Comparison of ENCODE assay signal across 9 cellular contexts in genomic region chr14:91890291-91890749, GRCh38. TPM values are rescaled to one million over a fixed set of nuclear protein-coding genes. Genes with fewer than 3 reads are reported as not detected.
DNase-seq lines count a peak whose midpoint lies in the region; ATAC-seq and TF ChIP-seq lines count a peak whose summit lies in the region.
"Had no signal": no experiment of that assay in that cellular context is flagged by ENCODE, and none has a peak within 500 bp of the region (broad histone marks: within the 10 kb centered on the region; RNA-seq: fewer than 3 reads in every experiment).

No MANE protein-coding gene starts in this region.

- no peak overlapping the region for H2AFZ ChIP-seq in DND-41 (ENCODE audit: low read depth, low read length)

- peak; percentile 46 for DNase-seq in DND-41
- peak; percentile 21 for DNase-seq in UCSD-AML1 (lab: John Stamatoyannopoulos, UW; ENCODE audit: unreplicated experiment)
- DNase-seq in globus pallidus (ENCODE audit: low spot score): peak; percentile 85
- DNase-seq in sigmoid colon: peak; percentile 65
- no peak for DNase-seq in GM19240 (ENCODE audit: insufficient read length, low spot score)
- no peak for DNase-seq in NCI-H524 (lab: John Stamatoyannopoulos, UW)
- no peak for DNase-seq in foreskin melanocyte
- DNase-seq: stimulated activated naive B cell treated with anti-CD40 and anti-IgM and Interleukin-4, amounts not matched to agents 10 μg/mL and 1 μg/mL and 100 μg/mL, for 72 hours had no signal

- ATAC-seq in DND-41 (ENCODE audit: insufficient read depth, low read depth) (peak; percentile 75), GM21825 (IDR thresholded peaks at IDR 0.05; ENCODE audit: unreplicated experiment) (no peak)
- ATAC-seq: stimulated activated naive B cell treated with anti-CD40 and anti-IgM and Interleukin-4, amounts not matched to agents 10 μg/mL and 1 μg/mL and 100 μg/mL, for 72 hours had no signal

- peak overlapping the region; percentile 35 for H3K27ac ChIP-seq in DND-41 (ENCODE audit: low read length)
- H3K27ac ChIP-seq in sigmoid colon: peak overlapping the region; percentile 47 to 76 (median 64)

- no peaks in the 10 kb centered on the region for H3K79me2 ChIP-seq in DND-41 (ENCODE audit: insufficient read depth, low read length)

- peaks cover 20% of the 10 kb centered on the region for H3K4me1 ChIP-seq in DND-41 (ENCODE audit: insufficient read depth, low read length)
- peaks cover 0 to 45% (median 28%) of the 10 kb centered on the region in 4 donors for H3K4me1 ChIP-seq in sigmoid colon

- H3K36me3 ChIP-seq in DND-41 (ENCODE audit: insufficient read depth, low read length) (no peaks in the 10 kb centered on the region), sigmoid colon (peaks cover 0 to 14% (median 0%) of the 10 kb centered on the region in 4 donors)

- no peaks in the 10 kb centered on the region for H4K20me1 ChIP-seq in DND-41 (ENCODE audit: insufficient read depth, low read length)

- no peak for TF ChIP-seq POLR2A in sigmoid colon (IDR thresholded peaks at IDR 0.05)

- H3K9me3 ChIP-seq in DND-41 (ENCODE audit: insufficient read depth, low read length, severe bottlenecking): no peaks in the 10 kb centered on the region
- no peaks in the 10 kb centered on the region for H3K9me3 ChIP-seq in sigmoid colon

- H3K4me2 ChIP-seq in DND-41 (ENCODE audit: insufficient read depth, low read length): no peak overlapping the region

- intact Hi-C loops in sigmoid colon (cut with DNase I): no loop called here

- H3K27me3 ChIP-seq in DND-41 (ENCODE audit: insufficient read depth, low read length, poor library complexity) (no peaks in the 10 kb centered on the region), sigmoid colon (no peaks in the 10 kb centered on the region)

- TF ChIP-seq EP300 in sigmoid colon (IDR thresholded peaks at IDR 0.05): no peak

- no peak overlapping the region for H3K4me3 ChIP-seq in DND-41 (ENCODE audit: low read depth in 1 of 2, low read length in 2 of 2)
- no peak overlapping the region for H3K4me3 ChIP-seq in sigmoid colon

- TF ChIP-seq CTCF in DND-41 (IDR thresholded peaks at IDR 0.05; ENCODE audit: borderline replicate concordance, extremely low read depth, low read length, poor library complexity, severe bottlenecking): no peak
- TF ChIP-seq CTCF in sigmoid colon (IDR thresholded peaks at IDR 0.05): no peak

- H3K9ac ChIP-seq in DND-41 (ENCODE audit: low read depth, low read length): no peak overlapping the region

- 44 to 48% methylated on average over 5 of the region's 5 CpGs for WGBS in sigmoid colon, 2 donors

RNA-seq across cellular contexts. Expression of gene TC2N, which starts 23.0 kb away (rescaled TPM):
- 10 to 100 TPM; 12.1 to 49.2 (median 36.5) TPM for total RNA-seq in sigmoid colon
- 10 to 100 TPM; 24.9 to 41.6 (median 28.2) TPM for polyA plus RNA-seq in sigmoid colon

RNA-seq across cellular contexts. Expression of gene FBLN5, which starts 57.2 kb away (rescaled TPM):
- total RNA-seq in sigmoid colon: 100 to 1,000 TPM in 2 of 4 donors, 10 to 100 TPM in 2; 91.8 to 253 (median 103) TPM
- polyA plus RNA-seq in sigmoid colon: 10 to 100 TPM in 2 of 3 donors, 1 to 10 TPM in 1; 3.0 to 25.8 (median 19.5) TPM

Comparison
In these comparisons a context has a peak if more than half of its experiments do, and no peak if none do; other contexts are left out.
1. DNase-seq: peak in DND-41 (single experiment), UCSD-AML1 (single experiment), globus pallidus (single experiment) and sigmoid colon (single experiment); none in GM19240 (single experiment), NCI-H524 (0 of 2) and foreskin melanocyte (single experiment).